ENCODE assay signal across 33 cellular contexts in genomic region chr4:38598489-38598888, GRCh38.
"Had no signal": no experiment of that assay in that cellular context is flagged by ENCODE, and none has a peak within 500 bp of the region (broad histone marks: within the 10 kb centered on the region; RNA-seq: fewer than 3 reads in every experiment).

No MANE protein-coding gene starts in this region.

- H3K4me1 ChIP-seq: adrenal gland, ascending aorta, body of pancreas, breast epithelium had no signal

- DNase-seq: activated effector memory CD4-positive, alpha-beta T cell treated with anti-CD3 and anti-CD28 coated beads, Interleukin-2, amount 50 U/mL, for 16 hours; activated effector memory CD4-positive, alpha-beta T cell treated with Interleukin-2 at 50 U/mL for 16 hours; activated gamma-delta T cell; activated gamma-delta T cell treated with Interleukin-2 at 50 U/mL for 16 hours; activated naive CD4-positive, alpha-beta T cell; activated naive CD4-positive, alpha-beta T cell treated with anti-CD3 and anti-CD28 coated beads for 36 hours; activated naive CD4-positive, alpha-beta T cell treated with anti-CD3 and anti-CD28 coated beads, Interleukin-2, amount 10 ng/mL, durations not matched to agents 7 days and 5 days; activated naive CD4-positive, alpha-beta T cell treated with anti-CD3 and anti-CD28 coated beads, Interleukin-2, amount 50 U/mL, for 16 hours; activated naive CD4-positive, alpha-beta T cell treated with Interleukin-2 at 50 U/mL for 16 hours; activated naive CD8-positive, alpha-beta T cell treated with anti-CD3 and anti-CD28 coated beads for 36 hours; activated naive CD8-positive, alpha-beta T cell treated with anti-CD3 and anti-CD28 coated beads, Interleukin-2, amount 10 ng/mL, durations not matched to agents 7 days and 5 days; activated naive CD8-positive, alpha-beta T cell treated with anti-CD3 and anti-CD28 coated beads, Interleukin-2, amount 50 U/mL, for 24 hours; activated T-cell treated with anti-CD3 and anti-CD28 coated beads, Interleukin-2, amount 50 U/mL, for 1 hour; activated T-cell treated with anti-CD3 and anti-CD28 coated beads, Interleukin-2, amount 50 U/mL, for 24 hours; activated T-cell treated with anti-CD3 and anti-CD28 coated beads, Interleukin-2, amount 50 U/mL, for 4 hours; activated T-cell treated with anti-CD3 and anti-CD28 coated beads, Interleukin-2, amount 50 U/mL, for 48 hours; activated T-cell treated with anti-CD3 and anti-CD28 coated beads, Interleukin-2, amount 50 U/mL, for 72 hours; adrenal gland; amniotic stem cell; amygdala; anterior cingulate cortex; aorta; body of pancreas; caudate nucleus; central memory CD4-positive, alpha-beta T cell; cerebellar nuclear complex had no signal

- H3K4me3 ChIP-seq: adrenal gland, ascending aorta, body of pancreas, breast epithelium, cardiac muscle cell had no signal

- H3K27me3 ChIP-seq: adrenal gland, ascending aorta, body of pancreas, breast epithelium, cardiac muscle cell had no signal

- FAIRE-seq: astrocyte, bronchial epithelial cell had no signal

- H3K27ac ChIP-seq: adrenal gland, ascending aorta, body of pancreas, breast epithelium, cardiac muscle cell had no signal

- H3K36me3 ChIP-seq: adrenal gland, ascending aorta, breast epithelium, cardiac muscle cell had no signal

- H3K9me3 ChIP-seq: adrenal gland, ascending aorta, body of pancreas, breast epithelium had no signal

- ATAC-seq: activated naive CD4-positive, alpha-beta T cell treated with anti-CD3 and anti-CD28 coated beads, Interleukin-2, amount 50 U/mL, for 72 hours; activated naive CD8-positive, alpha-beta T cell treated with anti-CD3 and anti-CD28 coated beads, Interleukin-2, amount 50 U/mL, for 24 hours; activated T-cell treated with anti-CD3 and anti-CD28 coated beads, Interleukin-2, amount 50 U/mL, for 4 hours; activated T-cell treated with anti-CD3 and anti-CD28 coated beads, Interleukin-2, amount 50 U/mL, for 72 hours; activated T-helper 17 cell treated with anti-CD3 and anti-CD28 coated beads, Interleukin-2, amount 50 U/mL, for 72 hours; body of pancreas had no signal
